28 cellular contexts compared by ENCODE assay signal in the genomic region with DNA sequence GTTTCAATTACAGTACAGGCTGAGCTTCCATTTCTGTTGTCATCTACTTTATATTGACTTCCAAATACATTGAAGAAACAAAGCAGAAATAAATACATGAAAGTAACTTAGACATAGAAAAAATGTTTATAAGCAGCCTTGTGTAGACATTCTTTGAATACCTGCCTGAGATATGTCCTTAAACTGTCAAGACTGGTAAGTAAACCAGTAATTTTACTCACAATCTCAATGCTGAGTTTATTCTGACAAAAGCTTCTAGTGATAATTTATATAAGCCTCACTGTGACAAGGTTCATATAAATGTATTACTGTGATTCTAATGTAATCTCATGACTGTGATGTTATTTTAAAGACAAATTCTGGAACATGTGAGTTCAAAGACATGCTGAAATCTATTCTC.
"Had no signal": no experiment of that assay in that cellular context is flagged by ENCODE, and none has a peak within 500 bp of the region (broad histone marks: within the 10 kb centered on the region; RNA-seq: fewer than 3 reads in every experiment).

No MANE protein-coding gene starts in this region.

- H3K4me3 ChIP-seq: adrenal gland, body of pancreas, colonic mucosa, esophagus squamous epithelium, gastroesophageal sphincter, heart right ventricle had no signal

- H3K27ac Mint-ChIP-seq: activated CD4-positive, alpha-beta T cell treated with anti-CD3 and anti-CD28 coated beads for 36 hours; activated CD4-positive, alpha-beta T cell treated with anti-CD3 and anti-CD28 coated beads, Interleukin-2, amount 10 ng/mL, durations not matched to agents 24 days and 14 days; activated CD8-positive, alpha-beta T cell treated with anti-CD3 and anti-CD28 coated beads for 36 hours; activated naive CD8-positive, alpha-beta T cell; activated T-helper 17 cell treated with anti-CD3 and anti-CD28 coated beads, Interleukin-2, amount 50 U/mL, for 72 hours; T-helper 17 cell had no signal

- DNase-seq: activated CD4-positive, alpha-beta T cell treated with anti-CD3 and anti-CD28 coated beads for 36 hours; activated CD4-positive, alpha-beta T cell treated with anti-CD3 and anti-CD28 coated beads, Interleukin-2, amount 10 ng/mL, durations not matched to agents 24 days and 14 days; activated CD4-positive, alpha-beta T cell treated with anti-CD3 and anti-CD28 coated beads, Interleukin-2, amount 50 U/mL, for 4 hours; activated CD4-positive, CD25-positive, alpha-beta regulatory T cell; activated CD4-positive, CD25-positive, alpha-beta regulatory T cell treated with anti-CD3 and anti-CD28 coated beads, Interleukin-2, amount 50 U/mL, for 72 hours; activated CD8-positive, alpha-beta memory T cell treated with anti-CD3 and anti-CD28 coated beads for 24 hours; activated CD8-positive, alpha-beta T cell treated with anti-CD3 and anti-CD28 coated beads for 36 hours; activated effector memory CD4-positive, alpha-beta T cell treated with Interleukin-2 at 50 U/mL for 16 hours; activated gamma-delta T cell treated with Interleukin-2 at 50 U/mL for 16 hours; activated naive CD4-positive, alpha-beta T cell treated with anti-CD3 and anti-CD28 coated beads, Interleukin-2, amount 50 U/mL, for 16 hours; activated naive CD4-positive, alpha-beta T cell treated with Interleukin-2 at 50 U/mL for 16 hours; activated T-cell treated with anti-CD3 and anti-CD28 coated beads, Interleukin-2, amount 50 U/mL, for 4 hours; adrenal gland; amygdala; aorta; body of pancreas; caudate nucleus; colonic mucosa; effector CD8-positive, alpha-beta T cell; esophagus squamous epithelium; foreskin melanocyte; heart right ventricle; T-helper 1 cell; T-helper 17 cell had no signal

- H3K27me3 Mint-ChIP-seq: activated CD4-positive, alpha-beta T cell treated with anti-CD3 and anti-CD28 coated beads for 36 hours; activated CD4-positive, alpha-beta T cell treated with anti-CD3 and anti-CD28 coated beads, Interleukin-2, amount 10 ng/mL, durations not matched to agents 24 days and 14 days; activated CD8-positive, alpha-beta T cell treated with anti-CD3 and anti-CD28 coated beads for 36 hours; activated naive CD8-positive, alpha-beta T cell; activated T-helper 17 cell treated with anti-CD3 and anti-CD28 coated beads, Interleukin-2, amount 50 U/mL, for 72 hours; T-helper 17 cell had no signal

- H3K36me3 ChIP-seq: adrenal gland, colonic mucosa, esophagus squamous epithelium, gastroesophageal sphincter, heart right ventricle had no signal

- H3K27ac ChIP-seq: adrenal gland, body of pancreas, colonic mucosa, epithelial cell of prostate, esophagus squamous epithelium, gastroesophageal sphincter, heart right ventricle had no signal

- H3K4me3 Mint-ChIP-seq: activated CD4-positive, alpha-beta T cell treated with anti-CD3 and anti-CD28 coated beads for 36 hours; activated CD4-positive, alpha-beta T cell treated with anti-CD3 and anti-CD28 coated beads, Interleukin-2, amount 10 ng/mL, durations not matched to agents 24 days and 14 days; activated CD8-positive, alpha-beta T cell treated with anti-CD3 and anti-CD28 coated beads for 36 hours; activated naive CD8-positive, alpha-beta T cell; activated T-cell treated with anti-CD3 and anti-CD28 coated beads, Interleukin-2, amount 50 U/mL, for 4 hours; activated T-helper 17 cell treated with anti-CD3 and anti-CD28 coated beads, Interleukin-2, amount 50 U/mL, for 72 hours; T-helper 17 cell had no signal

- H3K4me1 ChIP-seq: adrenal gland, body of pancreas, colonic mucosa, heart right ventricle had no signal

- H3K9me3 ChIP-seq: body of pancreas, colonic mucosa, esophagus squamous epithelium had no signal

- H3K27me3 ChIP-seq: adrenal gland, body of pancreas, colonic mucosa, esophagus squamous epithelium, gastroesophageal sphincter, heart right ventricle had no signal
